20 cellular contexts compared by ENCODE assay signal in the genomic region with DNA sequence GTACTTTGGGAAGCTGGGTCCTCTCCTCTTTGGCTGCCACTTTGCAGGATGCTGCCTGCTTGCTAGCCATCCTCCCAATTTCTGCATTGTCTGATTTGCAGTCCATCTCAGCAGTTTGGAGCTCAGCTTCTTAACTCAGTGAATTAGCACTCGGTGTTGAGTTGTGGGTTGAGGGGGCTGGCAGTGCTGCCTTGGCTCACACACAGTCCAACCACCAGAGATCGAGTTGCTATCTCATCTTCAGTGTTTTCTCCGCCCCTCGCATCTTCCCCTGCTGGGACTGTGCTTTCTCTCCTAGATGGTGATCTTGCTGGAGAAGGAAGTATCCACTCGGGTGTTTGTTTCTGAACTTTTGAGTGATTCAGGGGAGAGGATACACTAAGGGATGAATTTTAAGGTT. TPM values are rescaled to one million over a fixed set of nuclear protein-coding genes. Genes with fewer than 3 reads are reported as not detected.
DNase-seq lines count a peak whose midpoint lies in the region; ATAC-seq and TF ChIP-seq lines count a peak whose summit lies in the region.
"Had no signal": no experiment of that assay in that cellular context is flagged by ENCODE, and none has a peak within 500 bp of the region (broad histone marks: within the 10 kb centered on the region; RNA-seq: fewer than 3 reads in every experiment).

No MANE protein-coding gene starts in this region.

- no peak for TF ChIP-seq POLR2A in vagina (IDR thresholded peaks at IDR 0.05)

- CTCF ChIA-PET in SK-N-SH (lab: Yijun Ruan, JAX) = interaction anchor here (0.7 to 1.3 kb wide), 2 partner anchors 25 to 390 kb away, joined by 3 read pairs; no protein-coding TSS in a partner anchor

- H3K79me2 ChIP-seq in SK-N-SH (ENCODE audit: insufficient read depth) = peaks cover 67% of the 10 kb centered on the region
- H3K79me2 ChIP-seq in mesendoderm (ENCODE audit: control insufficient read depth, insufficient read depth, low read length) = no peaks in the 10 kb centered on the region

- peak; percentile 59 for ATAC-seq in SK-N-SH treated with all-trans-retinoic acid at 6 μM for 48 hours

- no peak overlapping the region for H2BK120ac ChIP-seq in mesendoderm (ENCODE audit: low read depth, low read length)

- H3K9me2 ChIP-seq in SK-N-SH = no peaks in the 10 kb centered on the region

- H2BK15ac ChIP-seq in mesendoderm (replicated peaks; ENCODE audit: low read depth) = no peak overlapping the region

- peaks cover 31% of the 10 kb centered on the region for H4K20me1 ChIP-seq in SK-N-SH (ENCODE audit: insufficient read depth)

- no peaks in the 10 kb centered on the region for H3K79me1 ChIP-seq in mesendoderm (ENCODE audit: low read length)

- H3K27me3 ChIP-seq in SK-N-SH (ENCODE audit: insufficient read depth) = no peaks in the 10 kb centered on the region
- no peaks in the 10 kb centered on the region for H3K27me3 ChIP-seq in mesendoderm (ENCODE audit: insufficient read depth, low read length, poor library complexity)
- H3K27me3 ChIP-seq in vagina = no peaks in the 10 kb centered on the region

- peaks cover 4% of the 10 kb centered on the region for H3F3A ChIP-seq in SK-N-SH (replicated peaks; ENCODE audit: insufficient read depth)

- H3K27ac ChIP-seq in SK-N-SH (ENCODE audit: low read depth in 2 of 2, low read length in 1 of 2) = no peak overlapping the region; a peak in 1 of 4 replicates
- no peak overlapping the region for H3K27ac ChIP-seq in mesendoderm (ENCODE audit: low read depth, low read length)
- H3K27ac ChIP-seq in vagina = peak overlapping the region; percentile 18

- no peak overlapping the region for H3K9ac ChIP-seq in SK-N-SH
- no peak overlapping the region for H3K9ac ChIP-seq in mesendoderm (ENCODE audit: low read length)

- no peak overlapping the region for H3K18ac ChIP-seq in mesendoderm (ENCODE audit: low read length)

- in situ Hi-C loops in astrocyte of the spinal cord (cut with HindIII; ENCODE audit: low sequenced_read_pairs) = no loop called here

- no peak overlapping the region for H2AK5ac ChIP-seq in mesendoderm (ENCODE audit: low read length)

- no peak overlapping the region for H2AFZ ChIP-seq in SK-N-SH (ENCODE audit: low read depth)

- DNase-seq in SK-N-SH = no peak
- peak; percentile 9 for DNase-seq in astrocyte of the spinal cord (ENCODE audit: low read depth, low spot score)
- peak; percentile 34 for DNase-seq in mesendoderm
- no peak for DNase-seq in vagina (ENCODE audit: extremely low spot score in 2 of 2)
- no peak for DNase-seq in NCI-H2029 (lab: John Stamatoyannopoulos, UW)
- no peak for DNase-seq in AG08395 (ENCODE audit: low spot score)
- DNase-seq in retina = no peak
- DNase-seq: 8988T; CD4-positive, alpha-beta memory T cell; GDM1; KBM-7; NCI-H1105 treated with DMSO at 0.1 percent for 48 hours; NCI-H1694; NCI-H2227 treated with DMSO at 0.1 percent for 48 hours; NCI-H524; NCI-H82; OCI-M1; SHP77 had no signal

- no peak for TF ChIP-seq EP300 in SK-N-SH (IDR thresholded peaks at IDR 0.05; ENCODE audit: borderline replicate concordance in 1 of 2, low read depth in 1 of 2, low read length in 1 of 2)

- no peaks in the 10 kb centered on the region for H3K36me3 ChIP-seq in SK-N-SH (replicated peaks in 1 of 2; ENCODE audit: control insufficient read depth in 1 of 2, insufficient read depth in 2 of 2, low read length in 1 of 2)
- H3K36me3 ChIP-seq in mesendoderm (ENCODE audit: control insufficient read depth, insufficient read depth, low read length) = no peaks in the 10 kb centered on the region
- H3K36me3 ChIP-seq in vagina = no peaks in the 10 kb centered on the region
- H3K36me3 ChIP-seq: HAP-1 had no signal

- H3K56ac ChIP-seq in mesendoderm (ENCODE audit: low read length) = no peak overlapping the region

- no peaks in the 10 kb centered on the region for H3K9me3 ChIP-seq in SK-N-SH
- no peaks in the 10 kb centered on the region for H3K9me3 ChIP-seq in vagina
- H3K9me3 ChIP-seq: HAP-1 had no signal

- no peak for TF ChIP-seq RAD21 in SK-N-SH (IDR thresholded peaks at IDR 0.05; ENCODE audit: low read length)

- no peak overlapping the region for H3K4ac ChIP-seq in mesendoderm (ENCODE audit: low read depth, low read length)

- intact Hi-C loops in vagina (cut with DNase I) = no loop called here

- WGBS in SK-N-SH (ENCODE audit: low lambda C conversion rate) = 67% methylated on average over 5 of the region's 5 CpGs
- WGBS in mesendoderm (ENCODE audit: extremely low coverage, insufficient coverage, low lambda C conversion rate) = no CpG with 5 or more reads among the region's 5 CpGs

- TF ChIP-seq CTCF in SK-N-SH (IDR thresholded peaks at IDR 0.05) (no peak), astrocyte of the spinal cord (IDR thresholded peaks at IDR 0.05; ENCODE audit: low read depth, low read length) (no peak), vagina (IDR thresholded peaks at IDR 0.05) (no peak)

- H3K4me2 ChIP-seq in SK-N-SH (no peak overlapping the region), mesendoderm (ENCODE audit: low read length) (no peak overlapping the region)

- H4K5ac ChIP-seq in mesendoderm (ENCODE audit: low read length) = no peak overlapping the region

- POLR2A ChIA-PET in SK-N-SH (lab: Yijun Ruan, JAX) = no interaction called here

- H3K4me1 ChIP-seq in SK-N-SH (ENCODE audit: control insufficient read depth in 1 of 2, insufficient read depth in 2 of 2, low read depth in 1 of 2, low read length in 1 of 2) (peaks cover 0 to 46% of the 10 kb centered on the region in 2 experiments; a peak in 1 of 4 replicates), mesendoderm (ENCODE audit: control insufficient read depth, low read depth, low read length) (no peaks in the 10 kb centered on the region), vagina (peaks cover 25% of the 10 kb centered on the region)
- H3K4me1 ChIP-seq: HAP-1 had no signal

- H3K4me3 ChIP-seq in SK-N-SH (ENCODE audit: low read depth in 2 of 2, low read length in 1 of 2) (no peak overlapping the region), astrocyte of the spinal cord (ENCODE audit: low read depth, low read length) (no peak overlapping the region), mesendoderm (ENCODE audit: low read length) (no peak overlapping the region), vagina (no peak overlapping the region)
- H3K4me3 ChIP-seq: HAP-1 had no signal

- no peak overlapping the region for H4K8ac ChIP-seq in mesendoderm (ENCODE audit: low read depth, low read length)

- H3K23ac ChIP-seq in mesendoderm (ENCODE audit: low read length) = no peak overlapping the region

- no peak overlapping the region for H2BK5ac ChIP-seq in mesendoderm (ENCODE audit: low read length)

TF ChIP-seq in SK-N-SH treated with all-trans-retinoic acid at 6 μM for 48 hours, 23 proteins besides CTCF, POLR2A, EP300 and RAD21 (continues in another document):
- TF ChIP-seq ZFP30 (CRISPR knock-in tag; IDR thresholded peaks at IDR 0.05) (no peak), ISL1 (CRISPR knock-in tag; IDR thresholded peaks at IDR 0.05) (no peak)
- TF ChIP-seq, protein P1, sequence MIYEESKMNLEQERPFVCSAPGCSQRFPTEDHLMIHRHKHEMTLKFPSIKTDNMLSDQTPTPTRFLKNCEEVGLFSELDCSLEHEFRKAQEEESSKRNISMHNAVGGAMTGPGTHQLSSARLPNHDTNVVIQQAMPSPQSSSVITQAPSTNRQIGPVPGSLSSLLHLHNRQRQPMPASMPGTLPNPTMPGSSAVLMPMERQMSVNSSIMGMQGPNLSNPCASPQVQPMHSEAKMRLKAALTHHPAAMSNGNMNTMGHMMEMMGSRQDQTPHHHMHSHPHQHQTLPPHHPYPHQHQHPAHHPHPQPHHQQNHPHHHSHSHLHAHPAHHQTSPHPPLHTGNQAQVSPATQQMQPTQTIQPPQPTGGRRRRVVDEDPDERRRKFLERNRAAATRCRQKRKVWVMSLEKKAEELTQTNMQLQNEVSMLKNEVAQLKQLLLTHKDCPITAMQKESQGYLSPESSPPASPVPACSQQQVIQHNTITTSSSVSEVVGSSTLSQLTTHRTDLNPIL (CRISPR knock-in tag; IDR thresholded peaks at IDR 0.05; ENCODE audit: low read depth) = no peak

TF ChIP-seq in SK-N-SH, 30 proteins besides CTCF, POLR2A, EP300 and RAD21:
- TF ChIP-seq MEF2A (IDR thresholded peaks at IDR 0.05; ENCODE audit: borderline replicate concordance, low read depth) (no peak), MXI1 (IDR thresholded peaks at IDR 0.05; ENCODE audit: low read depth, low read length) (no peak), RCOR1 (IDR thresholded peaks at IDR 0.05; ENCODE audit: low read length) (no peak), SMC3 (IDR thresholded peaks at IDR 0.05; ENCODE audit: low read depth, low read length) (no peak), PBX3 (IDR thresholded peaks at IDR 0.05) (no peak), JUND (IDR thresholded peaks at IDR 0.05) (no peak), EZH2phosphoT487 (IDR thresholded peaks at IDR 0.05; ENCODE audit: borderline replicate concordance, low read depth) (no peak)

RNA-seq across cellular contexts. Expression of gene SH3RF3, which starts 27.0 kb away (rescaled TPM):
- 1.3 and 1.9 TPM in 2 replicates for polyA plus RNA-seq in SK-N-SH (2012; rRNA removed)
- 0.99 and 1.5 TPM in 2 replicates for polyA plus RNA-seq in SK-N-SH (2012; cell fraction: cytosol; rRNA removed)
- 3.5 and 3.8 TPM in 2 replicates for polyA plus RNA-seq in SK-N-SH (2012; cell fraction: nucleus; rRNA removed)
- polyA plus RNA-seq in mesendoderm (2013, experiment 1 of 2) = 1.1 TPM
- 1.1 TPM for polyA plus RNA-seq in mesendoderm (2013, experiment 2 of 2)
- total RNA-seq in vagina = 10.8 TPM

Comparison
In these comparisons a context has a peak if more than half of its experiments do, and no peak if none do; other contexts are left out.
1. DNase-seq: peak in astrocyte of the spinal cord (single experiment) and mesendoderm (single experiment); none in SK-N-SH (single experiment), vagina (0 of 2), NCI-H2029 (single experiment), AG08395 (single experiment) and retina (single experiment).